3 cellular contexts compared by ENCODE assay signal in the genomic region with DNA sequence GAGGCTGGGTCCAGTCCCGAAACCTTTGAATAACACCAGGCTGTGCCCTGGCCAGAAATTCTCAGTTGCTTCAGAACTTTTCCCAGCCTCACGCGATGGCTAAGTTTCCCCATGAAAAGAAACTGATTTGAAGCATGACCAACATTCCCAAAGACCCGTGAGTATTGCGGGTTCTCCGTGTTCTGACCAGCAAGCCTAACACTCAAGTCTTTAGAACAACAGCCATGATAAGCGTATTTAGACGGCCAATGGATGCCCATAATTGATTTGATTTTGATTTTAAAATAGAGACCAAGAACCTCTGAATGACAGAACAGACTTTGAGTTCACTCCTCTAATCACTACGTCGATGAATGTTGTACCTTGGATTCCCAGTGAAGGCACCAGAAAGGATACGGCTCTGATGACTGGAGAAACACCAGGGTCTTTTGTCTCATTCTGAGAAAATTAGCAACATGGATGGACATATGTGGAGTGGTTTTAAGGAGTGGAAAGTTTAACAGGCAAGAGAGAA. TPM values are rescaled to one million over a fixed set of nuclear protein-coding genes. Genes with fewer than 3 reads are reported as not detected.
"Had no signal": no experiment of that assay in that cellular context is flagged by ENCODE, and none has a peak within 500 bp of the region (broad histone marks: within the 10 kb centered on the region; RNA-seq: fewer than 3 reads in every experiment).

No MANE protein-coding gene starts in this region.

- H3K4me1 Mint-ChIP-seq: GM23338 had no signal

- H3K4me2 ChIP-seq: GM23338 had no signal

- H3K27ac Mint-ChIP-seq: GM23338, H9, IgD-negative memory B cell had no signal

- H3K4me3 ChIP-seq: GM23338 had no signal

- H3K4me3 Mint-ChIP-seq: GM23338, H9 had no signal

- H3K36me3 Mint-ChIP-seq: IgD-negative memory B cell had no signal

- H2AFZ ChIP-seq: GM23338 had no signal

RNA-seq across cellular contexts. Expression of a gene that starts 55.5 kb away (rescaled TPM):
- total RNA-seq: GM23338 had no signal
- polyA plus RNA-seq: GM23338, IgD-negative memory B cell had no signal
